In genomic region chr22:39750759-39751158, GRCh38 we compare ENCODE assay signal across 28 cellular contexts.
"Had no signal": no experiment of that assay in that cellular context is flagged by ENCODE, and none has a peak within 500 bp of the region (broad histone marks: within the 10 kb centered on the region; RNA-seq: fewer than 3 reads in every experiment).

No MANE protein-coding gene starts in this region.

- DNase-seq: activated CD4-positive, alpha-beta memory T cell treated with anti-CD3 and anti-CD28 coated beads for 36 hours; activated CD4-positive, alpha-beta T cell treated with anti-CD3 and anti-CD28 coated beads, Interleukin-2, amount 10 ng/mL, durations not matched to agents 24 days and 14 days; activated CD8-positive, alpha-beta memory T cell treated with anti-CD3 and anti-CD28 coated beads, Interleukin-2, amount 10 ng/mL, durations not matched to agents 7 days and 5 days; activated CD8-positive, alpha-beta memory T cell treated with anti-CD3 and anti-CD28 coated beads, Interleukin-2, amount 50 U/mL, for 4 hours; activated CD8-positive, alpha-beta T cell treated with anti-CD3 and anti-CD28 coated beads, Interleukin-2, amount 10 ng/mL, durations not matched to agents 7 days and 5 days; activated effector memory CD4-positive, alpha-beta T cell treated with Interleukin-2 at 50 U/mL for 16 hours; activated gamma-delta T cell treated with Interleukin-2 at 50 U/mL for 16 hours; activated naive CD4-positive, alpha-beta T cell treated with Interleukin-2 at 50 U/mL for 16 hours; activated naive CD8-positive, alpha-beta T cell treated with anti-CD3 and anti-CD28 coated beads, Interleukin-2, amount 10 ng/mL, durations not matched to agents 7 days and 5 days; activated T-cell treated with anti-CD3 and anti-CD28 coated beads, Interleukin-2, amount 50 U/mL, for 48 hours; central memory CD4-positive, alpha-beta T cell; cerebellar nuclear complex; colonic mucosa; effector CD8-positive, alpha-beta T cell; esophagus squamous epithelium; foreskin melanocyte; head of caudate nucleus; hippocampal formation; T-helper 2 cell had no signal

- FAIRE-seq: endometrium, endothelial cell of umbilical vein had no signal

- H3K4me3 ChIP-seq: ascending aorta, breast epithelium, cardiac muscle cell, colonic mucosa, esophagus squamous epithelium, gastroesophageal sphincter had no signal

- H3K9me3 ChIP-seq: ascending aorta, breast epithelium, colonic mucosa, esophagus squamous epithelium, gastroesophageal sphincter had no signal

- H3K36me3 Mint-ChIP-seq: activated CD4-positive, alpha-beta memory T cell treated with anti-CD3 and anti-CD28 coated beads for 36 hours; activated CD8-positive, alpha-beta memory T cell treated with anti-CD3 and anti-CD28 coated beads, Interleukin-2, amount 10 ng/mL, durations not matched to agents 7 days and 5 days; activated naive CD4-positive, alpha-beta T cell treated with anti-CD3 and anti-CD28 coated beads, Interleukin-2, amount 50 U/mL, for 24 hours; activated naive CD8-positive, alpha-beta T cell treated with anti-CD3 and anti-CD28 coated beads, Interleukin-2, amount 10 ng/mL, durations not matched to agents 7 days and 5 days; brain had no signal

- ATAC-seq: activated CD8-positive, alpha-beta memory T cell treated with anti-CD3 and anti-CD28 coated beads, Interleukin-2, amount 10 ng/mL, durations not matched to agents 7 days and 5 days; activated CD8-positive, alpha-beta T cell treated with anti-CD3 and anti-CD28 coated beads, Interleukin-2, amount 10 ng/mL, durations not matched to agents 7 days and 5 days; gastroesophageal sphincter had no signal

- H3K36me3 ChIP-seq: ascending aorta, breast epithelium, cardiac muscle cell, colonic mucosa, esophagus squamous epithelium, gastroesophageal sphincter had no signal

- H3K4me1 ChIP-seq: ascending aorta, breast epithelium, colonic mucosa, esophagus squamous epithelium, gastroesophageal sphincter had no signal

- H3K4me1 Mint-ChIP-seq: brain had no signal

- H3K27ac ChIP-seq: ascending aorta, breast epithelium, cardiac muscle cell, colonic mucosa, epithelial cell of prostate, esophagus squamous epithelium, gastroesophageal sphincter had no signal

- H3K9me3 Mint-ChIP-seq: activated CD4-positive, alpha-beta memory T cell treated with anti-CD3 and anti-CD28 coated beads for 36 hours; activated CD4-positive, alpha-beta T cell treated with anti-CD3 and anti-CD28 coated beads, Interleukin-2, amount 10 ng/mL, durations not matched to agents 24 days and 14 days; activated naive CD4-positive, alpha-beta T cell treated with anti-CD3 and anti-CD28 coated beads, Interleukin-2, amount 50 U/mL, for 24 hours had no signal

- H3K27ac Mint-ChIP-seq: activated CD4-positive, alpha-beta memory T cell treated with anti-CD3 and anti-CD28 coated beads for 36 hours; activated CD4-positive, alpha-beta T cell treated with anti-CD3 and anti-CD28 coated beads, Interleukin-2, amount 10 ng/mL, durations not matched to agents 24 days and 14 days; activated CD8-positive, alpha-beta memory T cell treated with anti-CD3 and anti-CD28 coated beads, Interleukin-2, amount 10 ng/mL, durations not matched to agents 7 days and 5 days; activated CD8-positive, alpha-beta T cell treated with anti-CD3 and anti-CD28 coated beads, Interleukin-2, amount 10 ng/mL, durations not matched to agents 7 days and 5 days; activated naive CD4-positive, alpha-beta T cell treated with anti-CD3 and anti-CD28 coated beads, Interleukin-2, amount 50 U/mL, for 24 hours; activated naive CD8-positive, alpha-beta T cell treated with anti-CD3 and anti-CD28 coated beads, Interleukin-2, amount 10 ng/mL, durations not matched to agents 7 days and 5 days; brain had no signal

- H3K27me3 Mint-ChIP-seq: activated CD4-positive, alpha-beta memory T cell treated with anti-CD3 and anti-CD28 coated beads for 36 hours; activated naive CD4-positive, alpha-beta T cell treated with anti-CD3 and anti-CD28 coated beads, Interleukin-2, amount 50 U/mL, for 24 hours had no signal

- H3K4me3 Mint-ChIP-seq: activated CD4-positive, alpha-beta memory T cell treated with anti-CD3 and anti-CD28 coated beads for 36 hours; activated CD4-positive, alpha-beta T cell treated with anti-CD3 and anti-CD28 coated beads, Interleukin-2, amount 10 ng/mL, durations not matched to agents 24 days and 14 days; activated CD8-positive, alpha-beta memory T cell treated with anti-CD3 and anti-CD28 coated beads, Interleukin-2, amount 10 ng/mL, durations not matched to agents 7 days and 5 days; activated CD8-positive, alpha-beta T cell treated with anti-CD3 and anti-CD28 coated beads, Interleukin-2, amount 10 ng/mL, durations not matched to agents 7 days and 5 days; activated naive CD4-positive, alpha-beta T cell treated with anti-CD3 and anti-CD28 coated beads, Interleukin-2, amount 50 U/mL, for 24 hours; activated naive CD8-positive, alpha-beta T cell treated with anti-CD3 and anti-CD28 coated beads, Interleukin-2, amount 10 ng/mL, durations not matched to agents 7 days and 5 days; brain had no signal

- H3K27me3 ChIP-seq: ascending aorta, breast epithelium, cardiac muscle cell, colonic mucosa had no signal
